ENCODE assay signal across 15 cellular contexts in the genomic region with DNA sequence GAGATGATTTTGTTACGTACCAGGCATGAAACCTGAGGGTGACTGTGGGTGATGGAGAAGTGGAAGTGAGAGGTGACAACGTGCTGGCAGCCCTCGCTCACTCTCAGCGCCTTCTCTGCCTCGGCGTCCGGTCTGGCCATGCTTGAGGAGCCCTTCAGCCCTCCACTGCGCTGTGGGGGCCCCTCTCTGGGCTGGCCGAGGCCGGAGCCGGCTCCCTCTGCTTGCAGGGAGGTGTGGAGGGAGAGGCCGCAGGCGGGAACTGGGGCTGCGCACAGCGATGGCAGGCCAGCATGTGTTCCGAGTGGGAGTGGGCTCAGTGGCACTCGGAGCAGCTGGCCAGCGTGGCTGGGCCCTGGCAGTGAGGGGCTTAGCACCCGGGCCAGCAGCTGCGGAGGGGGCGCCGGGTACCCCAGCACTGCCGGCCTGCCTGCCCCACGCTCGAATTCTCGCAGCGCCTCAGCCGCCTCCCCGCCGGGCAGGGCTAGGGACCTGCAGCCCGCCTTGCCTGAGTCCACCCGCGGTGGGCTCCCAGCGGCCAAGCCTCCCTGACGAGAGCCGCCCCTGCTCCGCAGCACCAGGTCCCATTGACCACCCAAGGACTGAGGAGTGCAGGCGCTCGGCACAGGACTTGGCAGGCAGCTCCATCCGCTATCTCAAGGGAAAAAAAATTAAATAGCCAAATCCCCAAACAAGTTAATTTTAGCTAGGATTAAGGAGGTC. TPM values are rescaled to one million over a fixed set of nuclear protein-coding genes. Genes with fewer than 3 reads are reported as not detected.
DNase-seq lines count a peak whose midpoint lies in the region; ATAC-seq and TF ChIP-seq lines count a peak whose summit lies in the region.
"Had no signal": no experiment of that assay in that cellular context is flagged by ENCODE, and none has a peak within 500 bp of the region (broad histone marks: within the 10 kb centered on the region; RNA-seq: fewer than 3 reads in every experiment).

No MANE protein-coding gene starts in this region.

- WGBS in right cardiac atrium = 94% methylated on average over 40 of the region's 40 CpGs
- WGBS in gastroesophageal sphincter (ENCODE audit: low coverage in 1 of 2), 2 donors = 17 to 89% methylated on average over 1 to 3 of the region's 40 CpGs

- no peak for TF ChIP-seq CTCF in gastroesophageal sphincter (IDR thresholded peaks at IDR 0.05)
- no peak for TF ChIP-seq CTCF in osteocyte (IDR thresholded peaks at IDR 0.05)

- no peak for TF ChIP-seq POLR2A in gastroesophageal sphincter (IDR thresholded peaks at IDR 0.05)

- no peak for TF ChIP-seq EP300 in gastroesophageal sphincter (IDR thresholded peaks at IDR 0.05)

- H3K36me3 Mint-ChIP-seq in osteocyte (ENCODE audit: unreplicated experiment) = no peaks in the 10 kb centered on the region
- H3K36me3 Mint-ChIP-seq: CD4-positive, alpha-beta memory T cell; IgD-negative memory B cell had no signal

- H3K4me3 ChIP-seq in right cardiac atrium (ENCODE audit: low read length) (no peak overlapping the region), gastroesophageal sphincter (no peak overlapping the region)
- H3K4me3 ChIP-seq: A549 had no signal

- H3K27me3 Mint-ChIP-seq in osteocyte (ENCODE audit: unreplicated experiment) = peaks cover 7% of the 10 kb centered on the region

- ATAC-seq in right cardiac atrium (peak; percentile 32 to 50), gastroesophageal sphincter (peak; percentile 13)
- ATAC-seq: A549 had no signal

- no peaks in the 10 kb centered on the region for H3K4me1 Mint-ChIP-seq in osteocyte (ENCODE audit: unreplicated experiment)
- H3K4me1 Mint-ChIP-seq: CD4-positive, alpha-beta memory T cell; IgD-negative memory B cell had no signal

- no peaks in the 10 kb centered on the region for H3K36me3 ChIP-seq in gastroesophageal sphincter
- H3K36me3 ChIP-seq: BE2C had no signal

- intact Hi-C loops in right cardiac atrium (cut with DNase I) = no loop called here
- intact Hi-C loops in cardiac septum (cut with DNase I) = no loop called here

- H3K27ac Mint-ChIP-seq in osteocyte (ENCODE audit: unreplicated experiment) = no peak overlapping the region
- H3K27ac Mint-ChIP-seq: CD4-positive, alpha-beta memory T cell had no signal

- no peak overlapping the region for H3K4me3 Mint-ChIP-seq in osteocyte (ENCODE audit: unreplicated experiment)
- H3K4me3 Mint-ChIP-seq: CD4-positive, alpha-beta memory T cell; IgD-negative memory B cell had no signal

- no peaks in the 10 kb centered on the region for H3K9me3 ChIP-seq in right cardiac atrium (ENCODE audit: control insufficient read depth, low read length)
- no peaks in the 10 kb centered on the region for H3K9me3 ChIP-seq in gastroesophageal sphincter
- H3K9me3 ChIP-seq: A549, BE2C had no signal

- H3K9me3 Mint-ChIP-seq in osteocyte (ENCODE audit: unreplicated experiment) = peaks cover 5% of the 10 kb centered on the region

- H3K4me1 ChIP-seq in right cardiac atrium (ENCODE audit: control insufficient read depth, insufficient read depth, low read length) (no peaks in the 10 kb centered on the region), gastroesophageal sphincter (no peaks in the 10 kb centered on the region)
- H3K4me1 ChIP-seq: A549 had no signal

- peak in 1 of 3 donors; percentile 60 for DNase-seq in right cardiac atrium
- DNase-seq in cardiac septum (ENCODE audit: low spot score) = no peak
- peak; percentile 86 for DNase-seq in osteocyte (ENCODE audit: extremely low spot score, unreplicated experiment)
- DNase-seq in GOT3 (lab: John Stamatoyannopoulos, UW) = no peak
- DNase-seq in T-helper 2 cell = no peak
- DNase-seq: BE2C; CD4-positive, alpha-beta memory T cell; COR-L47; DMS53; GF-D8 had no signal

- H3K27ac ChIP-seq in right cardiac atrium (ENCODE audit: low read length) (no peak overlapping the region), gastroesophageal sphincter (no peak overlapping the region)
- H3K27ac ChIP-seq: A549, C4-2B had no signal

- H3K27me3 ChIP-seq in right cardiac atrium (ENCODE audit: control insufficient read depth, insufficient read depth) = no peaks in the 10 kb centered on the region
- no peaks in the 10 kb centered on the region for H3K27me3 ChIP-seq in gastroesophageal sphincter
- H3K27me3 ChIP-seq: BE2C had no signal

RNA-seq across cellular contexts. Expression of a gene that starts 29.7 kb away (rescaled TPM):
- total RNA-seq in right cardiac atrium (10 to 100 TPM in 1 of 4 donors, 1 to 10 TPM in 3; 4.7 to 12.1 (median 7.0) TPM), cardiac septum (0.70 TPM), gastroesophageal sphincter (1 to 10 TPM; 3.7 to 6.4 (median 5.0) TPM), osteocyte (0.24 and 0.62 TPM in 2 replicates)
- 2.4 TPM for polyA plus RNA-seq in right cardiac atrium
- total RNA-seq: CD4-positive, alpha-beta memory T cell had no signal
- polyA plus RNA-seq: A549; AG04450; CD4-positive, alpha-beta memory T cell had no signal
